8 cellular contexts compared by ENCODE assay signal in the genomic region with DNA sequence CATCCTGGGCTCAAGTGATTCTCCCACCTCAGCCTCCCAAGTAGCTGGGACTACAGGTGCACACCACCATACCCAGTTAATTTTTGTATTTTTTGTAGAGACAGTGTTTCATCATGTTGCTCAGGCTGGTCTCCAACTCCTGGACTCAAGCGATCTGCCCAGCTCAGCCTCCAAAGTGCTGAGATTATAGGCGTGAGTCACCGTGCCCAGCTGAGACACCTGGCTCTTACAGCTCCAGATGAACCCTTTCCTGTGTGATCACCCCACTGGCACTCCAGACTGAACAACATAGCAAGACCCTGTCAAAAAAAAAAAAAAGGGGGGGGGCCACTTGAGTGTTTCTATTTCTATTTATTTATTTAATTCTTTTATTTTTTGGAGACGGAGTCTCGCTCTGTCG. TPM values are rescaled to one million over a fixed set of nuclear protein-coding genes. Genes with fewer than 3 reads are reported as not detected.
DNase-seq lines count a peak whose midpoint lies in the region; ATAC-seq and TF ChIP-seq lines count a peak whose summit lies in the region.

No MANE protein-coding gene starts in this region.

- H3K36me3 ChIP-seq in neuron (ENCODE audit: insufficient read depth, low read length) (peaks cover 16% of the 10 kb centered on the region), H7 (replicated peaks; ENCODE audit: control insufficient read depth, insufficient read depth, low read length) (peaks cover 9% of the 10 kb centered on the region)

- DNase-seq in GM12865 (ENCODE audit: low read depth) = peak; percentile 53
- peak; percentile 86 for DNase-seq in RKO (ENCODE audit: low spot score)
- DNase-seq in cardiac fibroblast (ENCODE audit: low read depth in 2 of 2) = peak; percentile 14 to 26
- no peak for DNase-seq in GM19238 (ENCODE audit: insufficient read length, low spot score)
- no peak for DNase-seq in H7
- DNase-seq in SW480 (ENCODE audit: low spot score) = no peak

- no peak for ATAC-seq in GM19035 (IDR thresholded peaks at IDR 0.05; ENCODE audit: unreplicated experiment)

- H3K4me1 ChIP-seq in neuron (ENCODE audit: insufficient read depth, low read length) = peaks cover 13% of the 10 kb centered on the region

- no peak overlapping the region for H2AFZ ChIP-seq in neuron (ENCODE audit: low read depth, low read length)

- H3K27me3 ChIP-seq in neuron (ENCODE audit: insufficient read depth, low read length) = no peaks in the 10 kb centered on the region
- H3K27me3 ChIP-seq in H7 (ENCODE audit: control insufficient read depth, insufficient read depth, low read length) = no peaks in the 10 kb centered on the region

- no peaks in the 10 kb centered on the region for H3K9me3 ChIP-seq in neuron (ENCODE audit: low read length)

- TF ChIP-seq CTCF in GM12865 (IDR thresholded peaks at IDR 0.05; ENCODE audit: insufficient read depth, low read depth, low read length, missing control alignments) (no peak), cardiac fibroblast (IDR thresholded peaks at IDR 0.05; ENCODE audit: low read depth, low read length) (no peak)

- H3K4me3 ChIP-seq in GM12865 (ENCODE audit: low read depth, low read length) = peak overlapping the region; percentile 90
- H3K4me3 ChIP-seq in cardiac fibroblast (replicated peaks in 1 of 2; ENCODE audit: low read depth in 2 of 2, low read length in 2 of 2) = peak overlapping the region in 1 of 2 donors; percentile 95
- peak overlapping the region; percentile 94 for H3K4me3 ChIP-seq in neuron (ENCODE audit: low read length)
- H3K4me3 ChIP-seq in H7 (ENCODE audit: insufficient read depth, low read depth, low read length) = no peak overlapping the region; the same call in 1 of the 2 replicates

RNA-seq across cellular contexts. Expression of gene ADSL, which starts 1.0 kb away (rescaled TPM):
- total RNA-seq in H7 (2014; rRNA removed; shearing (Covaris generic)) = 208 and 251 TPM in 2 replicates

RNA-seq across cellular contexts. Expression of gene SGSM3, which starts 25.1 kb away (rescaled TPM):
- 75.9 and 113 TPM in 2 replicates for total RNA-seq in H7 (2014; rRNA removed; shearing (Covaris generic))

Comparison
In these comparisons a context has a peak if more than half of its experiments do, and no peak if none do; other contexts are left out.
1. DNase-seq: peak in GM12865 (single experiment), RKO (single experiment) and cardiac fibroblast (2 of 2); none in GM19238 (single experiment), H7 (single experiment) and SW480 (single experiment).